Comparison of ENCODE assay signal across 14 cellular contexts in genomic region chr16:85361441-85362118, GRCh38.
DNase-seq lines count a peak whose midpoint lies in the region; ATAC-seq, FAIRE-seq and TF ChIP-seq lines count a peak whose summit lies in the region.
"Had no signal": no experiment of that assay in that cellular context is flagged by ENCODE, and none has a peak within 500 bp of the region (broad histone marks: within the 10 kb centered on the region; RNA-seq: fewer than 3 reads in every experiment).

No MANE protein-coding gene starts in this region.

- no peaks in the 10 kb centered on the region for H3K9me3 ChIP-seq in right cardiac atrium (ENCODE audit: control insufficient read depth, low read length)
- H3K9me3 ChIP-seq in pancreas, result no peaks in the 10 kb centered on the region
- H3K9me3 ChIP-seq: SJCRH30 had no signal

- intact Hi-C loops in Calu3 (cut with micrococcal nuclease; ENCODE audit: unreplicated experiment) (no loop called here), right cardiac atrium (cut with DNase I) (no loop called here), pancreas (cut with DNase I) (no loop called here)
- intact Hi-C loops in activated CD8-positive, alpha-beta T cell treated with anti-CD3 and anti-CD28 coated beads for 36 hours (cut with micrococcal nuclease), result no loop called here

- H3K4me3 Mint-ChIP-seq in Calu3 (ENCODE audit: low read depth, unreplicated experiment), result no peak overlapping the region
- H3K4me3 Mint-ChIP-seq in activated CD8-positive, alpha-beta T cell treated with anti-CD3 and anti-CD28 coated beads for 36 hours, result no peak overlapping the region

- DNase-seq in Calu3, result no peak
- DNase-seq in SHP77 treated with DMSO at 0.1 percent for 48 hours (lab: John Stamatoyannopoulos, UW), result peak; percentile 45
- peak; percentile 73 to 77 (median 75) for DNase-seq in right cardiac atrium
- DNase-seq in pancreas, result peak; percentile 82 to 96 (median 93)
- DNase-seq in T-helper 2 cell, result no peak
- no peak for DNase-seq in GDM1 (lab: John Stamatoyannopoulos, UW)
- DNase-seq in activated CD8-positive, alpha-beta T cell treated with anti-CD3 and anti-CD28 coated beads for 36 hours, result no peak
- DNase-seq: activated CD8-positive, alpha-beta memory T cell treated with anti-CD3 and anti-CD28 coated beads for 24 hours; DMS79 treated with DMSO at 0.1 percent for 48 hours; KG1; NCI-H187 treated with DMSO at 0.1 percent for 48 hours; SJCRH30 had no signal

- H3K27ac ChIP-seq in right cardiac atrium (ENCODE audit: low read length) (no peak overlapping the region), pancreas (peak overlapping the region; percentile 74 to 87 (median 82))
- H3K27ac ChIP-seq: cardiac muscle cell had no signal

- no peak for FAIRE-seq in pancreas (lab: Jason Lieb, UNC)

- CTCF ChIA-PET in Calu3 (lab: Charles Lee), result interaction anchor here (0.7 kb wide), 1 partner anchor 9 kb away, joined by 3 read pairs; no protein-coding TSS in a partner anchor
- CTCF ChIA-PET in activated CD8-positive, alpha-beta T cell treated with anti-CD3 and anti-CD28 coated beads for 36 hours (lab: Charles Lee), result interaction anchor here (0.6 to 1.5 kb wide), 4 partner anchors 8 to 255 kb away, joined by 3 to 4 read pairs (median 3); no protein-coding TSS in a partner anchor

- POLR2A ChIA-PET in activated CD8-positive, alpha-beta T cell treated with anti-CD3 and anti-CD28 coated beads for 36 hours (lab: Charles Lee), result no interaction called here

- 70% methylated on average over 23 of the region's 23 CpGs for WGBS in right cardiac atrium
- 31 to 36% methylated on average over 23 of the region's 23 CpGs for WGBS in pancreas, 2 donors

- peaks cover 82% of the 10 kb centered on the region for H3K27me3 Mint-ChIP-seq in Calu3 (ENCODE audit: unreplicated experiment)
- no peaks in the 10 kb centered on the region for H3K27me3 Mint-ChIP-seq in activated CD8-positive, alpha-beta T cell treated with anti-CD3 and anti-CD28 coated beads for 36 hours

- peaks cover 26% of the 10 kb centered on the region for H3K4me1 Mint-ChIP-seq in Calu3 (ENCODE audit: low read depth, unreplicated experiment)
- H3K4me1 Mint-ChIP-seq in activated CD8-positive, alpha-beta T cell treated with anti-CD3 and anti-CD28 coated beads for 36 hours (ENCODE audit: low read depth), result no peaks in the 10 kb centered on the region

- H3K9me3 Mint-ChIP-seq in Calu3 (ENCODE audit: low read depth, unreplicated experiment), result no peaks in the 10 kb centered on the region
- H3K9me3 Mint-ChIP-seq in activated CD8-positive, alpha-beta T cell treated with anti-CD3 and anti-CD28 coated beads for 36 hours, result no peaks in the 10 kb centered on the region

- ATAC-seq in right cardiac atrium, result peak; percentile 40 to 81
- peak; percentile 78 to 82 (median 80) for ATAC-seq in pancreas
- ATAC-seq in GM18520 (IDR thresholded peaks at IDR 0.05; ENCODE audit: unreplicated experiment), result no peak
- no peak for ATAC-seq in activated CD8-positive, alpha-beta T cell treated with anti-CD3 and anti-CD28 coated beads for 36 hours

- H3K4me3 ChIP-seq in right cardiac atrium (ENCODE audit: low read length), result no peak overlapping the region
- peak overlapping the region in 1 of 4 donors; percentile 15 for H3K4me3 ChIP-seq in pancreas
- H3K4me3 ChIP-seq: cardiac muscle cell, SJCRH30 had no signal

- no TSS peak for BruUV-seq in Calu3 (replicated peaks; lab: Mats Ljungman, UMichigan)

- H3K36me3 ChIP-seq in pancreas, result no peaks in the 10 kb centered on the region
- H3K36me3 ChIP-seq: cardiac muscle cell, SJCRH30 had no signal

- no peaks in the 10 kb centered on the region for H3K36me3 Mint-ChIP-seq in Calu3 (ENCODE audit: insufficient read depth, unreplicated experiment)
- no peaks in the 10 kb centered on the region for H3K36me3 Mint-ChIP-seq in activated CD8-positive, alpha-beta T cell treated with anti-CD3 and anti-CD28 coated beads for 36 hours (ENCODE audit: low read depth)

- H3K27me3 ChIP-seq in right cardiac atrium (ENCODE audit: control insufficient read depth, insufficient read depth) (no peaks in the 10 kb centered on the region), pancreas (no peaks in the 10 kb centered on the region)
- H3K27me3 ChIP-seq: cardiac muscle cell, SJCRH30 had no signal

- TF ChIP-seq CTCF in Calu3 (IDR thresholded peaks at IDR 0.05; ENCODE audit: unreplicated experiment) (no peak), pancreas (IDR thresholded peaks at IDR 0.05) (no peak)
- no peak for TF ChIP-seq CTCF in activated CD8-positive, alpha-beta T cell treated with anti-CD3 and anti-CD28 coated beads for 36 hours (IDR thresholded peaks at IDR 0.05)

- H3K4me1 ChIP-seq in right cardiac atrium (ENCODE audit: control insufficient read depth, insufficient read depth, low read length) (no peaks in the 10 kb centered on the region), pancreas (peaks cover 23 to 30% (median 28%) of the 10 kb centered on the region in 3 donors)

- peak overlapping the region; percentile 4 for H3K27ac Mint-ChIP-seq in Calu3 (ENCODE audit: unreplicated experiment)
- no peak overlapping the region for H3K27ac Mint-ChIP-seq in activated CD8-positive, alpha-beta T cell treated with anti-CD3 and anti-CD28 coated beads for 36 hours

Comparison
In these comparisons a context has a peak if more than half of its experiments do, and no peak if none do; other contexts are left out.
1. DNase-seq: peak in SHP77 treated with DMSO at 0.1 percent for 48 hours (single experiment), right cardiac atrium (3 of 3) and pancreas (6 of 6); none in Calu3 (single experiment), T-helper 2 cell (0 of 5), GDM1 (single experiment) and activated CD8-positive, alpha-beta T cell treated with anti-CD3 and anti-CD28 coated beads for 36 hours (single experiment).
2. ATAC-seq: peak in right cardiac atrium (2 of 2) and pancreas (4 of 4); none in GM18520 (single experiment) and activated CD8-positive, alpha-beta T cell treated with anti-CD3 and anti-CD28 coated beads for 36 hours (single experiment).